In the genomic region with DNA sequence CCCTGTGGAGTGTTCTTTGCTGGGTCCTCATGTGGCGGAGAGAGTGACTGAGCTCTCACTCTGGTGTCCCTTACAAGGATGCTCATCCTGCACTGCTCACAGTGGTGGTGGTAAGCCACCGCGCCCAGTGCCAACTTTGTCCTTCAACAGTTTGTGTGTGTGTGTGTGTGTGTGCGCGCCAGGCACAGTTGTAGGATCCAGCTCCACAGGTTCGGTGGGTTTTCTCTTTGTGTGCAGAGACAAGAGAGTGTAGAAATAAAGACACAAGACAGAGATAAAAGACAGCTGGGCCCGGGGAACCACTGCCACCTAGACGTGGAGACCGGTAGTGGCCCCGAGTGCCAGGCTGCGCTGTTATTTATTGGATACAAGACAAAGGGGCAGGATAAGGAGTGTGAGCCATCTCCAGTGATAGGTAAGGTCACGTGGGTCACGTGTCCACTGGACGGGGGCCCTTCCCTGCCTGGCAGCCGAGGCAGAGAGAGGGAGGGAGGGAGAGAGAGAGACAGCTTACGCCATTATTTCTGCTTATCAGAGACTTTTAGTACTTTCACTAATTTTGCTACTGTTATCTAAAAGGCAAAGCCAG, we compare ENCODE assay signal across 1 cellular context.
TF ChIP-seq lines count a peak whose summit lies in the region.
"Not testable (repeated sequence)": the region's sequence is repeated elsewhere in the genome, so short reads cannot be mapped to it uniquely, and the experiment has no call there.

No MANE protein-coding gene starts in this region.

TF ChIP-seq in K562, 482 proteins besides CTCF, POLR2A, EP300 and RAD21 (continued from another document and continues in another):
- TF ChIP-seq, protein P1, sequence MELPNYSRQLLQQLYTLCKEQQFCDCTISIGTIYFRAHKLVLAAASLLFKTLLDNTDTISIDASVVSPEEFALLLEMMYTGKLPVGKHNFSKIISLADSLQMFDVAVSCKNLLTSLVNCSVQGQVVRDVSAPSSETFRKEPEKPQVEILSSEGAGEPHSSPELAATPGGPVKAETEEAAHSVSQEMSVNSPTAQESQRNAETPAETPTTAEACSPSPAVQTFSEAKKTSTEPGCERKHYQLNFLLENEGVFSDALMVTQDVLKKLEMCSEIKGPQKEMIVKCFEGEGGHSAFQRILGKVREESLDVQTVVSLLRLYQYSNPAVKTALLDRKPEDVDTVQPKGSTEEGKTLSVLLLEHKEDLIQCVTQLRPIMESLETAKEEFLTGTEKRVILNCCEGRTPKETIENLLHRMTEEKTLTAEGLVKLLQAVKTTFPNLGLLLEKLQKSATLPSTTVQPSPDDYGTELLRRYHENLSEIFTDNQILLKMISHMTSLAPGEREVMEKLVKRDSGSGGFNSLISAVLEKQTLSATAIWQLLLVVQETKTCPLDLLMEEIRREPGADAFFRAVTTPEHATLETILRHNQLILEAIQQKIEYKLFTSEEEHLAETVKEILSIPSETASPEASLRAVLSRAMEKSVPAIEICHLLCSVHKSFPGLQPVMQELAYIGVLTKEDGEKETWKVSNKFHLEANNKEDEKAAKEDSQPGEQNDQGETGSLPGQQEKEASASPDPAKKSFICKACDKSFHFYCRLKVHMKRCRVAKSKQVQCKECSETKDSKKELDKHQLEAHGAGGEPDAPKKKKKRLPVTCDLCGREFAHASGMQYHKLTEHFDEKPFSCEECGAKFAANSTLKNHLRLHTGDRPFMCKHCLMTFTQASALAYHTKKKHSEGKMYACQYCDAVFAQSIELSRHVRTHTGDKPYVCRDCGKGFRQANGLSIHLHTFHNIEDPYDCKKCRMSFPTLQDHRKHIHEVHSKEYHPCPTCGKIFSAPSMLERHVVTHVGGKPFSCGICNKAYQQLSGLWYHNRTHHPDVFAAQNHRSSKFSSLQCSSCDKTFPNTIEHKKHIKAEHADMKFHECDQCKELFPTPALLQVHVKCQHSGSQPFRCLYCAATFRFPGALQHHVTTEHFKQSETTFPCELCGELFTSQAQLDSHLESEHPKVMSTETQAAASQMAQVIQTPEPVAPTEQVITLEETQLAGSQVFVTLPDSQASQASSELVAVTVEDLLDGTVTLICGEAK (IDR thresholded peaks at IDR 0.05) = not testable (repeated sequence)
- TF ChIP-seq, protein P1 (CRISPR knock-in tag; IDR thresholded peaks at IDR 0.05) = 0 out of 2 replicates have a peak, but pooled peaks have one; percentile 33
- TF ChIP-seq DPF2 (IDR thresholded peaks at IDR 0.05) (peak; percentile 66), HOXB6 (CRISPR knock-in tag; IDR thresholded peaks at IDR 0.05; ENCODE audit: borderline replicate concordance) (0 out of 2 replicates have a peak, but pooled peaks have one; percentile 6), SMARCE1 (IDR thresholded peaks at IDR 0.05) (peak; percentile 27; the same call in 1 of the 2 replicates), RAD51 (IDR thresholded peaks at IDR 0.05; ENCODE audit: borderline replicate concordance, low read depth) (peak; percentile 96), SOX6 (IDR thresholded peaks at IDR 0.05) (peak; percentile 94), ZNF639 (CRISPR knock-in tag; conservative IDR thresholded peaks at IDR 0.05 in 1 of 2, IDR thresholded peaks at IDR 0.05 in 1 of 2) (peak in 1 of 2 experiments; percentile 48; a peak in 1 of 4 replicates), RCOR1 (IDR thresholded peaks at IDR 0.05; ENCODE audit: borderline replicate concordance in 1 of 2, low read depth in 2 of 2, low read length in 2 of 2) (peak in 1 of 2 experiments; percentile 27; a peak in 1 of 4 replicates), BCOR (IDR thresholded peaks at IDR 0.05) (peak; percentile 72), MTA3 (IDR thresholded peaks at IDR 0.05; ENCODE audit: borderline replicate concordance) (peak; percentile 40; the same call in 1 of the 2 replicates), TARDBP (IDR thresholded peaks at IDR 0.05) (peak; percentile 74; the same call in 1 of the 2 replicates), TAF9B (IDR thresholded peaks at IDR 0.05; ENCODE audit: partially characterized antibody) (peak; percentile 43), ATF3 (IDR thresholded peaks at IDR 0.05) (peak; percentile 36; the same call in 1 of the 2 replicates), ATF3 (CRISPR knock-in tag; conservative IDR thresholded peaks at IDR 0.05) (0 out of 2 replicates have a peak, but pooled peaks have one; percentile 57), GTF2E2 (tag; IDR thresholded peaks at IDR 0.05) (peak; percentile 74; the same call in 1 of the 2 replicates), TFE3 (CRISPR knock-in tag; IDR thresholded peaks at IDR 0.05) (peak; percentile 97), HDAC2 (IDR thresholded peaks at IDR 0.05) (peak; percentile 53)
- TF ChIP-seq, protein P2, sequence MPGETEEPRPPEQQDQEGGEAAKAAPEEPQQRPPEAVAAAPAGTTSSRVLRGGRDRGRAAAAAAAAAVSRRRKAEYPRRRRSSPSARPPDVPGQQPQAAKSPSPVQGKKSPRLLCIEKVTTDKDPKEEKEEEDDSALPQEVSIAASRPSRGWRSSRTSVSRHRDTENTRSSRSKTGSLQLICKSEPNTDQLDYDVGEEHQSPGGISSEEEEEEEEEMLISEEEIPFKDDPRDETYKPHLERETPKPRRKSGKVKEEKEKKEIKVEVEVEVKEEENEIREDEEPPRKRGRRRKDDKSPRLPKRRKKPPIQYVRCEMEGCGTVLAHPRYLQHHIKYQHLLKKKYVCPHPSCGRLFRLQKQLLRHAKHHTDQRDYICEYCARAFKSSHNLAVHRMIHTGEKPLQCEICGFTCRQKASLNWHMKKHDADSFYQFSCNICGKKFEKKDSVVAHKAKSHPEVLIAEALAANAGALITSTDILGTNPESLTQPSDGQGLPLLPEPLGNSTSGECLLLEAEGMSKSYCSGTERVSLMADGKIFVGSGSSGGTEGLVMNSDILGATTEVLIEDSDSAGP (CRISPR knock-in tag; IDR thresholded peaks at IDR 0.05) = peak; percentile 55; the same call in 1 of the 2 replicates
- TF ChIP-seq, protein P3, sequence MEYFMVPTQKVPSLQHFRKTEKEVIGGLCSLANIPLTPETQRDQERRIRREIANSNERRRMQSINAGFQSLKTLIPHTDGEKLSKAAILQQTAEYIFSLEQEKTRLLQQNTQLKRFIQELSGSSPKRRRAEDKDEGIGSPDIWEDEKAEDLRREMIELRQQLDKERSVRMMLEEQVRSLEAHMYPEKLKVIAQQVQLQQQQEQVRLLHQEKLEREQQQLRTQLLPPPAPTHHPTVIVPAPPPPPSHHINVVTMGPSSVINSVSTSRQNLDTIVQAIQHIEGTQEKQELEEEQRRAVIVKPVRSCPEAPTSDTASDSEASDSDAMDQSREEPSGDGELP (CRISPR knock-in tag; IDR thresholded peaks at IDR 0.05; ENCODE audit: borderline replicate concordance) = peak; percentile 98
- TF ChIP-seq, protein P4, sequence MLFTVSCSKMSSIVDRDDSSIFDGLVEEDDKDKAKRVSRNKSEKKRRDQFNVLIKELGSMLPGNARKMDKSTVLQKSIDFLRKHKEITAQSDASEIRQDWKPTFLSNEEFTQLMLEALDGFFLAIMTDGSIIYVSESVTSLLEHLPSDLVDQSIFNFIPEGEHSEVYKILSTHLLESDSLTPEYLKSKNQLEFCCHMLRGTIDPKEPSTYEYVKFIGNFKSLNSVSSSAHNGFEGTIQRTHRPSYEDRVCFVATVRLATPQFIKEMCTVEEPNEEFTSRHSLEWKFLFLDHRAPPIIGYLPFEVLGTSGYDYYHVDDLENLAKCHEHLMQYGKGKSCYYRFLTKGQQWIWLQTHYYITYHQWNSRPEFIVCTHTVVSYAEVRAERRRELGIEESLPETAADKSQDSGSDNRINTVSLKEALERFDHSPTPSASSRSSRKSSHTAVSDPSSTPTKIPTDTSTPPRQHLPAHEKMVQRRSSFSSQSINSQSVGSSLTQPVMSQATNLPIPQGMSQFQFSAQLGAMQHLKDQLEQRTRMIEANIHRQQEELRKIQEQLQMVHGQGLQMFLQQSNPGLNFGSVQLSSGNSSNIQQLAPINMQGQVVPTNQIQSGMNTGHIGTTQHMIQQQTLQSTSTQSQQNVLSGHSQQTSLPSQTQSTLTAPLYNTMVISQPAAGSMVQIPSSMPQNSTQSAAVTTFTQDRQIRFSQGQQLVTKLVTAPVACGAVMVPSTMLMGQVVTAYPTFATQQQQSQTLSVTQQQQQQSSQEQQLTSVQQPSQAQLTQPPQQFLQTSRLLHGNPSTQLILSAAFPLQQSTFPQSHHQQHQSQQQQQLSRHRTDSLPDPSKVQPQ (CRISPR knock-in tag; IDR thresholded peaks at IDR 0.05; ENCODE audit: borderline replicate concordance) = peak; percentile 74; the same call in 1 of the 2 replicates
